Comparison of ENCODE assay signal across 1 cellular context in genomic region chr14:67491285-67491684, GRCh38.
TF ChIP-seq lines count a peak whose summit lies in the region.

No MANE protein-coding gene starts in this region.

TF ChIP-seq in WTC11, 78 proteins besides CTCF, POLR2A, EP300 and RAD21 (continued from another document):
- TF ChIP-seq AFF4 (CRISPR knock-in tag; IDR thresholded peaks at IDR 0.05; ENCODE audit: borderline replicate concordance): no peak
- no peak for TF ChIP-seq EMX1 (CRISPR knock-in tag; IDR thresholded peaks at IDR 0.05)
- no peak for TF ChIP-seq ZBTB21 (CRISPR knock-in tag; IDR thresholded peaks at IDR 0.05; ENCODE audit: borderline replicate concordance)
- TF ChIP-seq ZNF423 (CRISPR knock-in tag; IDR thresholded peaks at IDR 0.05): no peak
- TF ChIP-seq JUN (CRISPR knock-in tag; IDR thresholded peaks at IDR 0.05): no peak
- TF ChIP-seq SMAD4 (CRISPR knock-in tag; IDR thresholded peaks at IDR 0.05): no peak
TF ChIP-seq in WTC11: peak in this region for 0.
